In the genomic region with DNA sequence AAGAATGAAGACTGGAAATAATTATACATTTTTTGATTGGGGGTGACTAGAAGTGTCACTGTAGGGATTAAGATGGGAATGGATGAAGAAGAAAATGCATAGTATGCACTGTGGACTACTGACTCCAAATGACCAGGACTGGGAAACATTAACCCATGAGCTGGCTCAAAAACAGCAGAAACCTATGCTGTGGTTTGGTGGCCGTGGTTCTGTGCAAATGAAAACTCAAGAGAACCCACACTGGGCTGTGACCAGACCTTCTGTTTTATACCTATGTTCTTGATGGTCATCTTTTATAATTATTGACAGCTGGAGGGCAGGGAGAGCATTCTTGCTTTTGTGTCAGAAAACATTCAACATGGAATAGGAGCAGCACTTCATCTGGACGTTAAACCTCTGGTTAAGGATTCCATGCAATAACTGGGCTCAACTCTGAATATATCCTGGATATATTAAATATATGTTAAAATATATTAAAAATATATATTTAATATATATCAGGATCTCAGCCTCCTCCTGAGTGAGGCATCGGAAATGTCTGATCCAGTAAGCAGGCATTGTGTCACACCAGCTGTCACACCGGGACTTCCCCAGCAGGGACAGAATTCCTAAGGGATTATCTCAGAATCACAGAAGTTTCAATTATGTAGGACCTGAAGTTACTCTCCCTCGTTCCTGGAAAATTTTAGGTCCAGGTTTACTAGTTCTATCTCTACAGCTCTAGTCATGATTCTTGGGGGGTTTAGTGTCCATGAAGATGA, we compare ENCODE assay signal across 15 cellular contexts. TPM values are rescaled to one million over a fixed set of nuclear protein-coding genes. Genes with fewer than 3 reads are reported as not detected.
DNase-seq lines count a peak whose midpoint lies in the region; ATAC-seq and TF ChIP-seq lines count a peak whose summit lies in the region.
"Had no signal": no experiment of that assay in that cellular context is flagged by ENCODE, and none has a peak within 500 bp of the region (broad histone marks: within the 10 kb centered on the region; RNA-seq: fewer than 3 reads in every experiment).

No MANE protein-coding gene starts in this region.

- DNase-seq in 8988T (peak; percentile 32), EL (peak; percentile 43), PC-3 (peak; percentile 26), iPS-NIHi7 (ENCODE audit: extremely low spot score) (peak; percentile 41), T-helper 2 cell (no peak), middle frontal gyrus (ENCODE audit: extremely low spot score, low spot score) (no peak), NCI-H1092 treated with DMSO at 0.1 percent for 48 hours (lab: John Stamatoyannopoulos, UW) (no peak)
- DNase-seq: activated CD4-positive, alpha-beta T cell treated with anti-CD3 and anti-CD28 coated beads for 4 hours; activated CD8-positive, alpha-beta memory T cell treated with anti-CD3 and anti-CD28 coated beads, Interleukin-2, amount 50 U/mL, for 4 hours; Calu3; HCEC 1CT; retina; SHP77 treated with DMSO at 0.1 percent for 48 hours had no signal

- POLR2A ChIA-PET in PC-3 (lab: Charles Lee; ENCODE audit: unreplicated experiment) = interaction anchor here (0.7 kb wide), 1 partner anchor 179 kb away, joined by 3 read pairs; no protein-coding TSS in a partner anchor

- ATAC-seq in PC-3 (peak; percentile 50), HG02588 (IDR thresholded peaks at IDR 0.05; ENCODE audit: unreplicated experiment) (no peak)

- H4K20me1 ChIP-seq in PC-3 (ENCODE audit: low read length) = no peaks in the 10 kb centered on the region

- H3K27ac ChIP-seq in PC-3 (ENCODE audit: low read length) = no peak overlapping the region

- no peak overlapping the region for H3K4me2 ChIP-seq in PC-3 (ENCODE audit: low read length)

- no peaks in the 10 kb centered on the region for H3K79me2 ChIP-seq in PC-3 (ENCODE audit: low read length)

- no peak overlapping the region for H2AFZ ChIP-seq in PC-3 (ENCODE audit: low read length)

- H3K27me3 ChIP-seq in PC-3 (ENCODE audit: low read length) = no peaks in the 10 kb centered on the region

- H3K9me3 ChIP-seq in PC-3 (ENCODE audit: low read length) = no peaks in the 10 kb centered on the region

- H3K36me3 ChIP-seq in PC-3 (ENCODE audit: low read depth, low read length) = no peaks in the 10 kb centered on the region

- H3F3A ChIP-seq in PC-3 (ENCODE audit: low read length, unreplicated experiment) = no peaks in the 10 kb centered on the region

- peaks cover 3% of the 10 kb centered on the region; the same call in 1 of the 2 replicates for H3K4me1 ChIP-seq in PC-3 (ENCODE audit: insufficient read depth, low read length)

- H3K9me2 ChIP-seq in PC-3 (replicated peaks; ENCODE audit: low read length) = no peaks in the 10 kb centered on the region

- no TSS peak for BruUV-seq in PC-3 (replicated peaks; lab: Mats Ljungman, UMichigan)

- no peak for TF ChIP-seq CTCF in PC-3 (conservative IDR thresholded peaks at IDR 0.05; ENCODE audit: low read depth, low read length)

- CTCF ChIA-PET in PC-3 (lab: Charles Lee) = no interaction called here

- intact Hi-C loops in PC-3 (cut with micrococcal nuclease) = no loop called here

- H3K4me3 ChIP-seq in PC-3 (ENCODE audit: low read length) = no peak overlapping the region
- H3K4me3 ChIP-seq: lung had no signal

- H3K9ac ChIP-seq in PC-3 (ENCODE audit: low read length) = no peak overlapping the region

RNA-seq across cellular contexts. Expression of gene BBS10, which starts 48.5 kb away (rescaled TPM):
- 7.5 and 8.0 TPM in 2 replicates for total RNA-seq in PC-3 (2014; rRNA removed)

Comparison
In these comparisons a context has a peak if more than half of its experiments do, and no peak if none do; other contexts are left out.
1. DNase-seq: peak in 8988T (single experiment), EL (single experiment), PC-3 (single experiment) and iPS-NIHi7 (single experiment); none in T-helper 2 cell (0 of 5), middle frontal gyrus (single experiment) and NCI-H1092 treated with DMSO at 0.1 percent for 48 hours (single experiment).